ENCODE assay signal across 14 cellular contexts in genomic region chr9:136401173-136401922, GRCh38. TPM values are rescaled to one million over a fixed set of nuclear protein-coding genes. Genes with fewer than 3 reads are reported as not detected.
DNase-seq lines count a peak whose midpoint lies in the region; ATAC-seq, FAIRE-seq and TF ChIP-seq lines count a peak whose summit lies in the region.
"Had no signal": no experiment of that assay in that cellular context is flagged by ENCODE, and none has a peak within 500 bp of the region (broad histone marks: within the 10 kb centered on the region; RNA-seq: fewer than 3 reads in every experiment).

No MANE protein-coding gene starts in this region.

- no peak overlapping the region for H3K27ac ChIP-seq in H9 (ENCODE audit: insufficient read length, low read depth, low read length)
- no peak overlapping the region for H3K27ac ChIP-seq in naive thymus-derived CD4-positive, alpha-beta T cell (ENCODE audit: low read depth, low read length)
- no peak overlapping the region for H3K27ac ChIP-seq in kidney (ENCODE audit: low read depth in 2 of 2, low read length in 2 of 2)
- H3K27ac ChIP-seq: brain microvascular endothelial cell, PC-9 had no signal

- intact Hi-C loops in activated T-helper 2 cell treated with anti-CD3 and anti-CD28 coated beads, Interferon-gamma antibody, Interleukin-2, Interleukin-4, amounts not matched to agents 10 μg/mL and 5 μg/mL and 100 μg/mL, durations not matched to agents 14 hours and 24 hours and 36 hours (cut with micrococcal nuclease), result loop anchor here (2.0 to 10.0 kb wide), 5 partner anchors 37 to 287 kb away; partner anchors contain the start of genes GPSM1, INPP5E, SEC16A and TMEM250
- intact Hi-C loops in naive thymus-derived CD4-positive, alpha-beta T cell (cut with micrococcal nuclease), result loop anchor here (2.0 to 10.0 kb wide), 6 partner anchors 133 to 494 kb away; partner anchors contain the start of genes CAMSAP1 (in 1 of the 2), NOTCH1 (in 1 of the 2) and QSOX2 (in 1 of the 2)
- intact Hi-C loops in kidney (cut with DNase I), result no loop called here

- H3K27me3 Mint-ChIP-seq in H9 (ENCODE audit: low read depth), result no peaks in the 10 kb centered on the region
- no peaks in the 10 kb centered on the region for H3K27me3 Mint-ChIP-seq in activated T-helper 2 cell treated with anti-CD3 and anti-CD28 coated beads, Interferon-gamma antibody, Interleukin-2, Interleukin-4, amounts not matched to agents 10 μg/mL and 5 μg/mL and 100 μg/mL, durations not matched to agents 14 hours and 24 hours and 36 hours (ENCODE audit: low read depth)
- no peaks in the 10 kb centered on the region for H3K27me3 Mint-ChIP-seq in naive thymus-derived CD4-positive, alpha-beta T cell

- H3K9me3 Mint-ChIP-seq in H9, result no peaks in the 10 kb centered on the region
- no peaks in the 10 kb centered on the region for H3K9me3 Mint-ChIP-seq in activated T-helper 2 cell treated with anti-CD3 and anti-CD28 coated beads, Interferon-gamma antibody, Interleukin-2, Interleukin-4, amounts not matched to agents 10 μg/mL and 5 μg/mL and 100 μg/mL, durations not matched to agents 14 hours and 24 hours and 36 hours
- H3K9me3 Mint-ChIP-seq in naive thymus-derived CD4-positive, alpha-beta T cell, result no peaks in the 10 kb centered on the region

- H3K4me1 ChIP-seq in H9 (ENCODE audit: insufficient read depth, low read length) (no peaks in the 10 kb centered on the region), kidney (ENCODE audit: control insufficient read depth in 1 of 2, insufficient read depth in 1 of 2, low read depth in 1 of 2, low read length in 2 of 2) (peaks cover 4 to 14% of the 10 kb centered on the region in 2 donors)
- H3K4me1 ChIP-seq in naive thymus-derived CD4-positive, alpha-beta T cell (ENCODE audit: control insufficient read depth in 2 of 2, insufficient read depth in 2 of 2, low read length in 2 of 2), result peaks cover 40 to 41% of the 10 kb centered on the region in 2 donors

- peaks cover 11 to 12% of the 10 kb centered on the region in 2 experiments for H3K4me1 Mint-ChIP-seq in H9
- peaks cover 37% of the 10 kb centered on the region for H3K4me1 Mint-ChIP-seq in activated T-helper 2 cell treated with anti-CD3 and anti-CD28 coated beads, Interferon-gamma antibody, Interleukin-2, Interleukin-4, amounts not matched to agents 10 μg/mL and 5 μg/mL and 100 μg/mL, durations not matched to agents 14 hours and 24 hours and 36 hours (ENCODE audit: low read depth)
- H3K4me1 Mint-ChIP-seq in naive thymus-derived CD4-positive, alpha-beta T cell, result peaks cover 35 to 68% (median 51%) of the 10 kb centered on the region in 7 donors

- no peak for FAIRE-seq in kidney (lab: Jason Lieb, UNC)
- FAIRE-seq: small intestine had no signal

- H2AK5ac ChIP-seq in H9 (ENCODE audit: insufficient read length, low read length), result no peak overlapping the region

- no peak overlapping the region for H2BK120ac ChIP-seq in H9 (ENCODE audit: low read depth, low read length, poor library complexity, severe bottlenecking)

- CTCF ChIA-PET in naive thymus-derived CD4-positive, alpha-beta T cell (lab: Charles Lee), result interaction anchor here (0.8 to 2.5 kb wide), 5 partner anchors 8 to 90 kb away, joined by 3 to 12 read pairs (median 5); partner anchors contain the start of genes ENTR1 and PMPCA

- H3K9ac ChIP-seq in H9 (ENCODE audit: extremely low read depth, insufficient read length, low read length), result no peak overlapping the region
- no peak overlapping the region for H3K9ac ChIP-seq in kidney (ENCODE audit: low read length in 2 of 2)

- DNase-seq in NCI-H1092 treated with DMSO at 0.1 percent for 48 hours (lab: John Stamatoyannopoulos, UW) (peak; percentile 4), NCI-H1092 (lab: John Stamatoyannopoulos, UW) (no peak), H9 (no peak), kidney (no peak), NCI-H2107 treated with DMSO at 0.1 percent for 48 hours (lab: John Stamatoyannopoulos, UW; ENCODE audit: unreplicated experiment) (no peak)
- DNase-seq in activated T-helper 2 cell treated with anti-CD3 and anti-CD28 coated beads, Interferon-gamma antibody, Interleukin-2, Interleukin-4, amounts not matched to agents 10 μg/mL and 5 μg/mL and 100 μg/mL, durations not matched to agents 14 hours and 24 hours and 36 hours (ENCODE audit: low spot score), result no peak
- no peak for DNase-seq in naive thymus-derived CD4-positive, alpha-beta T cell
- no peak for DNase-seq in stimulated activated CD4-positive, alpha-beta T cell treated with anti-CD3 and anti-CD28 coated beads, Interleukin-4, amount 100 ng/mL, for 4 hours
- DNase-seq: brain microvascular endothelial cell, MV-4-11, NCI-H446, PC-9, small intestine, upper lobe of right lung had no signal

- H3K27ac Mint-ChIP-seq in H9, result peak overlapping the region in 2 of 3 experiments; percentile 75 to 88; a peak in 4 of 7 replicates
- peak overlapping the region; percentile 57 for H3K27ac Mint-ChIP-seq in activated T-helper 2 cell treated with anti-CD3 and anti-CD28 coated beads, Interferon-gamma antibody, Interleukin-2, Interleukin-4, amounts not matched to agents 10 μg/mL and 5 μg/mL and 100 μg/mL, durations not matched to agents 14 hours and 24 hours and 36 hours
- H3K27ac Mint-ChIP-seq in naive thymus-derived CD4-positive, alpha-beta T cell, result peak overlapping the region in 6 of 9 donors; percentile 16 to 68 (median 34)

- H3T11ph ChIP-seq in H9 (ENCODE audit: low read length), result no peak overlapping the region

- peaks cover 12% of the 10 kb centered on the region; the same call in 1 of the 2 replicates for H3K79me2 ChIP-seq in H9 (ENCODE audit: insufficient read depth, low read length)

- H2BK12ac ChIP-seq in H9 (ENCODE audit: insufficient read length, low read depth, low read length), result no peak overlapping the region

- no peak overlapping the region for H4K8ac ChIP-seq in H9 (replicated peaks; ENCODE audit: insufficient read length, low read depth, low read length)

- H3K14ac ChIP-seq in H9 (ENCODE audit: insufficient read depth, low read length), result no peak overlapping the region

- H3K4me3 ChIP-seq in naive thymus-derived CD4-positive, alpha-beta T cell (ENCODE audit: low read length), result no peak overlapping the region
- no peak overlapping the region for H3K4me3 ChIP-seq in kidney (ENCODE audit: low read length in 2 of 2)

- peaks cover 24 to 70% (median 58%) of the 10 kb centered on the region in 3 experiments for H3K36me3 Mint-ChIP-seq in H9 (ENCODE audit: insufficient read depth in 1 of 3, low read depth in 3 of 3)
- H3K36me3 Mint-ChIP-seq in activated T-helper 2 cell treated with anti-CD3 and anti-CD28 coated beads, Interferon-gamma antibody, Interleukin-2, Interleukin-4, amounts not matched to agents 10 μg/mL and 5 μg/mL and 100 μg/mL, durations not matched to agents 14 hours and 24 hours and 36 hours (ENCODE audit: low read depth), result peaks cover 66% of the 10 kb centered on the region
- peaks cover 0 to 26% (median 0%) of the 10 kb centered on the region in 5 donors for H3K36me3 Mint-ChIP-seq in naive thymus-derived CD4-positive, alpha-beta T cell

- H2BK20ac ChIP-seq in H9 (ENCODE audit: low read depth, low read length, poor library complexity, severe bottlenecking), result no peak overlapping the region

- no peak overlapping the region for H4K5ac ChIP-seq in H9 (ENCODE audit: insufficient read length, low read depth, low read length)

- no CpG with 5 or more reads among the region's 18 CpGs for WGBS in H9 (ENCODE audit: extremely low coverage, insufficient read length, low lambda C conversion rate)

- H3K79me1 ChIP-seq in H9 (ENCODE audit: insufficient read depth, low read depth, low read length, poor library complexity, severe bottlenecking), result peaks cover 7% of the 10 kb centered on the region

- H3K23ac ChIP-seq in H9 (ENCODE audit: insufficient read length, low read depth, low read length), result no peak overlapping the region

- H2BK15ac ChIP-seq in H9 (ENCODE audit: low read depth, low read length), result no peak overlapping the region

- H3K9me3 ChIP-seq in H9 (ENCODE audit: control insufficient read depth, low read depth, low read length) (no peaks in the 10 kb centered on the region), kidney (ENCODE audit: control insufficient read depth in 1 of 2, low read length in 2 of 2) (no peaks in the 10 kb centered on the region)
- H3K9me3 ChIP-seq in naive thymus-derived CD4-positive, alpha-beta T cell (ENCODE audit: control insufficient read depth in 2 of 3, low read length in 3 of 3), result no peaks in the 10 kb centered on the region
- H3K9me3 ChIP-seq: upper lobe of right lung had no signal

- H4K91ac ChIP-seq in H9 (ENCODE audit: insufficient read length, low read depth, low read length), result no peak overlapping the region

- H3K18ac ChIP-seq in H9 (ENCODE audit: insufficient read length, low read depth, low read length), result no peak overlapping the region

- peak overlapping the region in 1 of 2 experiments; percentile 61; a peak in 3 of 5 replicates for H3K4me3 Mint-ChIP-seq in H9
- peak overlapping the region; percentile 37 for H3K4me3 Mint-ChIP-seq in activated T-helper 2 cell treated with anti-CD3 and anti-CD28 coated beads, Interferon-gamma antibody, Interleukin-2, Interleukin-4, amounts not matched to agents 10 μg/mL and 5 μg/mL and 100 μg/mL, durations not matched to agents 14 hours and 24 hours and 36 hours (ENCODE audit: low read depth)
- H3K4me3 Mint-ChIP-seq in naive thymus-derived CD4-positive, alpha-beta T cell, result peak overlapping the region in 6 of 10 donors; percentile 14 to 86 (median 42)

- no peak overlapping the region for H3K4ac ChIP-seq in H9 (ENCODE audit: low read depth, low read length)

- no peaks in the 10 kb centered on the region for H4K20me1 ChIP-seq in H9 (ENCODE audit: control insufficient read depth, insufficient read depth, insufficient read length)

- TF ChIP-seq CTCF in H9 (conservative IDR thresholded peaks at IDR 0.05) (no peak), kidney (IDR thresholded peaks at IDR 0.05; ENCODE audit: borderline replicate concordance, extremely low read depth, insufficient read depth) (no peak)

- no peak overlapping the region for H3K56ac ChIP-seq in H9 (ENCODE audit: insufficient read length, low read depth, low read length)

- no peak overlapping the region for H3K4me2 ChIP-seq in H9 (ENCODE audit: insufficient read depth, insufficient read length, low read length)

- H3K27me3 ChIP-seq in H9 (ENCODE audit: insufficient read depth, low read length), result no peaks in the 10 kb centered on the region
- no peaks in the 10 kb centered on the region for H3K27me3 ChIP-seq in naive thymus-derived CD4-positive, alpha-beta T cell (ENCODE audit: control insufficient read depth in 2 of 2, insufficient read depth in 2 of 2, low read length in 2 of 2)
- H3K27me3 ChIP-seq: brain microvascular endothelial cell, upper lobe of right lung had no signal

- no peak for ATAC-seq in naive thymus-derived CD4-positive, alpha-beta T cell

- peaks cover 6% of the 10 kb centered on the region for H3K23me2 ChIP-seq in H9 (ENCODE audit: insufficient read length, low read depth, low read length, poor library complexity, severe bottlenecking)

- H3K36me3 ChIP-seq in naive thymus-derived CD4-positive, alpha-beta T cell (ENCODE audit: control insufficient read depth in 2 of 3, insufficient read depth in 3 of 3, low read length in 3 of 3), result peaks cover 4 to 45% (median 6%) of the 10 kb centered on the region in 3 experiments
- peaks cover 8 to 11% of the 10 kb centered on the region in 2 donors for H3K36me3 ChIP-seq in kidney (ENCODE audit: control insufficient read depth in 1 of 2, insufficient read depth in 2 of 2, low read length in 2 of 2)

- H2BK5ac ChIP-seq in H9 (ENCODE audit: insufficient read length, low read length), result no peak overlapping the region

- POLR2A ChIA-PET in naive thymus-derived CD4-positive, alpha-beta T cell (lab: Charles Lee), result interaction anchor here (2.3 kb wide), 1 partner anchor 8 kb away, joined by 14 read pairs; the partner anchor contains the start of genes ENTR1 and PMPCA

- no peak overlapping the region for H2AFZ ChIP-seq in H9 (ENCODE audit: low read length)

RNA-seq across cellular contexts. Expression of gene SNAPC4, which starts 1.4 kb away (rescaled TPM):
- total RNA-seq in H9 (2021) (29.7 TPM in 2 replicates), kidney (11.0 TPM)
- total RNA-seq in activated T-helper 2 cell treated with anti-CD3 and anti-CD28 coated beads, Interferon-gamma antibody, Interleukin-2, Interleukin-4, amounts not matched to agents 10 μg/mL and 5 μg/mL and 100 μg/mL, durations not matched to agents 14 hours and 24 hours and 36 hours, result 22.7 and 22.9 TPM in 2 replicates
- total RNA-seq in naive thymus-derived CD4-positive, alpha-beta T cell, result 10 to 100 TPM; 10.0 to 16.3 (median 12.8) TPM
- polyA plus RNA-seq in naive thymus-derived CD4-positive, alpha-beta T cell, result 1 to 10 TPM; 1.2 to 2.7 TPM
- polyA plus RNA-seq in kidney (ENCODE audit: insufficient read depth, low read depth, low replicate concordance), result 3.2 TPM

RNA-seq across cellular contexts. Expression of gene ENTR1, which starts 9.1 kb away (rescaled TPM):
- total RNA-seq in H9 (2021) (105 and 108 TPM in 2 replicates), kidney (36.2 TPM)
- 66.4 and 75.6 TPM in 2 replicates for total RNA-seq in activated T-helper 2 cell treated with anti-CD3 and anti-CD28 coated beads, Interferon-gamma antibody, Interleukin-2, Interleukin-4, amounts not matched to agents 10 μg/mL and 5 μg/mL and 100 μg/mL, durations not matched to agents 14 hours and 24 hours and 36 hours
- total RNA-seq in naive thymus-derived CD4-positive, alpha-beta T cell, result 10 to 100 TPM; 56.3 to 89.0 (median 66.6) TPM
- 10 to 100 TPM in 1 of 2 donors, 1 to 10 TPM in 1; 9.2 to 14.4 TPM for polyA plus RNA-seq in naive thymus-derived CD4-positive, alpha-beta T cell
- polyA plus RNA-seq in kidney (ENCODE audit: insufficient read depth, low read depth, low replicate concordance), result 25.9 TPM

RNA-seq across cellular contexts. Expression of gene PMPCA, which starts 9.1 kb away (rescaled TPM):
- 94.5 and 103 TPM in 2 replicates for total RNA-seq in H9 (2021)
- total RNA-seq in activated T-helper 2 cell treated with anti-CD3 and anti-CD28 coated beads, Interferon-gamma antibody, Interleukin-2, Interleukin-4, amounts not matched to agents 10 μg/mL and 5 μg/mL and 100 μg/mL, durations not matched to agents 14 hours and 24 hours and 36 hours, result 111 TPM in 2 replicates
- total RNA-seq in naive thymus-derived CD4-positive, alpha-beta T cell, result 10 to 100 TPM; 60.5 to 86.3 (median 71.6) TPM
- 10 to 100 TPM; 32.2 to 47.9 TPM for polyA plus RNA-seq in naive thymus-derived CD4-positive, alpha-beta T cell
- 45.6 TPM for total RNA-seq in kidney
- polyA plus RNA-seq in kidney (ENCODE audit: insufficient read depth, low read depth, low replicate concordance), result 50.1 TPM

RNA-seq across cellular contexts. Expression of gene CARD9, which starts 27.9 kb away (rescaled TPM):
- total RNA-seq in H9 (2021), result 5.5 and 5.6 TPM in 2 replicates
- 16.2 and 17.6 TPM in 2 replicates for total RNA-seq in activated T-helper 2 cell treated with anti-CD3 and anti-CD28 coated beads, Interferon-gamma antibody, Interleukin-2, Interleukin-4, amounts not matched to agents 10 μg/mL and 5 μg/mL and 100 μg/mL, durations not matched to agents 14 hours and 24 hours and 36 hours
- total RNA-seq in naive thymus-derived CD4-positive, alpha-beta T cell, result 10 to 100 TPM in 1 of 5 experiments, 1 to 10 TPM in 4; 1.1 to 19.9 (median 1.4) TPM
- under 1 TPM; 0.10 to 0.18 TPM for polyA plus RNA-seq in naive thymus-derived CD4-positive, alpha-beta T cell
- total RNA-seq in kidney, result 7.0 TPM
- 1.5 TPM for polyA plus RNA-seq in kidney (ENCODE audit: insufficient read depth, low read depth, low replicate concordance)

RNA-seq across cellular contexts. Expression of gene DNLZ, which starts 37.8 kb away (rescaled TPM):
- total RNA-seq in H9 (2021), result 22.3 and 24.8 TPM in 2 replicates
- total RNA-seq in activated T-helper 2 cell treated with anti-CD3 and anti-CD28 coated beads, Interferon-gamma antibody, Interleukin-2, Interleukin-4, amounts not matched to agents 10 μg/mL and 5 μg/mL and 100 μg/mL, durations not matched to agents 14 hours and 24 hours and 36 hours, result 25.4 and 31.0 TPM in 2 replicates
- 10 to 100 TPM; 17.2 to 27.5 (median 24.8) TPM for total RNA-seq in naive thymus-derived CD4-positive, alpha-beta T cell
- polyA plus RNA-seq in naive thymus-derived CD4-positive, alpha-beta T cell, result 10 to 100 TPM; 46.6 to 51.3 TPM
- 22.1 TPM for total RNA-seq in kidney
- 30.4 TPM for polyA plus RNA-seq in kidney (ENCODE audit: insufficient read depth, low read depth, low replicate concordance)
